ENCODE assay signal across 9 cellular contexts in genomic region chr21:36079671-36080070, GRCh38. TPM values are rescaled to one million over a fixed set of nuclear protein-coding genes. Genes with fewer than 3 reads are reported as not detected.
DNase-seq lines count a peak whose midpoint lies in the region; ATAC-seq, FAIRE-seq and TF ChIP-seq lines count a peak whose summit lies in the region.
"Had no signal": no experiment of that assay in that cellular context is flagged by ENCODE, and none has a peak within 500 bp of the region (broad histone marks: within the 10 kb centered on the region; RNA-seq: fewer than 3 reads in every experiment).

No MANE protein-coding gene starts in this region.

- intact Hi-C loops in HepG2 (cut with micrococcal nuclease; ENCODE audit: unreplicated experiment), result no loop called here

- peaks cover 23% of the 10 kb centered on the region for H3F3A ChIP-seq in MM.1S (ENCODE audit: insufficient read depth, low read length)

- peaks cover 51% of the 10 kb centered on the region for H3K4me1 Mint-ChIP-seq in activated naive CD4-positive, alpha-beta T cell treated with anti-CD3 and anti-CD28 coated beads, Interleukin-2, amount 10 ng/mL, durations not matched to agents 7 days and 5 days
- H3K4me1 Mint-ChIP-seq in activated CD8-positive, alpha-beta T cell treated with anti-CD3 and anti-CD28 coated beads, Interleukin-2, amount 10 ng/mL, durations not matched to agents 7 days and 5 days (ENCODE audit: low read depth), result peaks cover 44% of the 10 kb centered on the region

- in situ Hi-C loops in HepG2 (cut with HindIII; ENCODE audit: extremely low pct_ligation_motif_present, low pct_unique_long_range_greater_than_20kb), result no loop called here

- no peaks in the 10 kb centered on the region for H3K9me3 Mint-ChIP-seq in activated naive CD4-positive, alpha-beta T cell treated with anti-CD3 and anti-CD28 coated beads, Interleukin-2, amount 10 ng/mL, durations not matched to agents 7 days and 5 days
- peaks cover 11% of the 10 kb centered on the region for H3K9me3 Mint-ChIP-seq in activated CD8-positive, alpha-beta T cell treated with anti-CD3 and anti-CD28 coated beads, Interleukin-2, amount 10 ng/mL, durations not matched to agents 7 days and 5 days (ENCODE audit: insufficient read depth)

- peak overlapping the region; percentile 58; the same call in 1 of the 2 replicates for H3K9ac ChIP-seq in HepG2 (ENCODE audit: insufficient read depth, low read depth, low read length)
- H3K9ac ChIP-seq in MM.1S (ENCODE audit: low read length), result no peak overlapping the region

- H3K9me2 ChIP-seq in MM.1S (replicated peaks; ENCODE audit: insufficient read depth, low read length), result no peaks in the 10 kb centered on the region

- 62% methylated on average over 8 of the region's 8 CpGs for WGBS in HepG2 (ENCODE audit: low lambda C conversion rate)
- 85% methylated on average over 8 of the region's 8 CpGs for WGBS in suprapubic skin

- H2AFZ ChIP-seq in HepG2 (ENCODE audit: low read length) (peak overlapping the region; percentile 85), MM.1S (ENCODE audit: low read length) (no peak overlapping the region)

- peak overlapping the region; percentile 74 for H3K4me3 Mint-ChIP-seq in activated naive CD4-positive, alpha-beta T cell treated with anti-CD3 and anti-CD28 coated beads, Interleukin-2, amount 10 ng/mL, durations not matched to agents 7 days and 5 days
- peak overlapping the region; percentile 73 for H3K4me3 Mint-ChIP-seq in activated CD8-positive, alpha-beta T cell treated with anti-CD3 and anti-CD28 coated beads, Interleukin-2, amount 10 ng/mL, durations not matched to agents 7 days and 5 days

- no peak for TF ChIP-seq RAD21 in HepG2 (CRISPR knock-in tag; IDR thresholded peaks at IDR 0.05)

- no peak for TF ChIP-seq EP300 in HepG2 (IDR thresholded peaks at IDR 0.05; ENCODE audit: low read depth in 2 of 2, low read length in 2 of 2)
- TF ChIP-seq EP300 in HepG2 (CRISPR knock-in tag; IDR thresholded peaks at IDR 0.05; ENCODE audit: borderline replicate concordance), result no peak
- no peak for TF ChIP-seq EP300 in suprapubic skin (IDR thresholded peaks at IDR 0.05)

- H3K36me3 ChIP-seq in HepG2 (replicated peaks in 1 of 2; ENCODE audit: control insufficient read depth in 1 of 2, insufficient read depth in 2 of 2, low read length in 2 of 2) (no peaks in the 10 kb centered on the region), suprapubic skin (no peaks in the 10 kb centered on the region), MM.1S (replicated peaks; ENCODE audit: insufficient read depth, low read length) (no peaks in the 10 kb centered on the region)

- ATAC-seq in activated CD8-positive, alpha-beta T cell treated with anti-CD3 and anti-CD28 coated beads, Interleukin-2, amount 10 ng/mL, durations not matched to agents 7 days and 5 days, result no peak
- no peak for ATAC-seq in HepG2

- H4K20me1 ChIP-seq in HepG2 (ENCODE audit: insufficient read depth, low read length) (no peaks in the 10 kb centered on the region), MM.1S (ENCODE audit: insufficient read depth, low read length) (no peaks in the 10 kb centered on the region)

- H3K9me3 ChIP-seq in HepG2 (ENCODE audit: low read length) (no peaks in the 10 kb centered on the region), suprapubic skin (no peaks in the 10 kb centered on the region), MM.1S (replicated peaks; ENCODE audit: insufficient read depth, low read length) (no peaks in the 10 kb centered on the region)

- CTCF ChIA-PET in activated naive CD4-positive, alpha-beta T cell treated with anti-CD3 and anti-CD28 coated beads, Interleukin-2, amount 10 ng/mL, durations not matched to agents 7 days and 5 days (lab: Charles Lee), result interaction anchor here (0.8 to 2.0 kb wide), 3 partner anchors 9 to 33 kb away, joined by 4 to 6 read pairs (median 5); no protein-coding TSS in a partner anchor
- CTCF ChIA-PET in activated CD8-positive, alpha-beta T cell treated with anti-CD3 and anti-CD28 coated beads, Interleukin-2, amount 10 ng/mL, durations not matched to agents 7 days and 5 days (lab: Charles Lee), result interaction anchor here (0.9 to 1.4 kb wide), 3 partner anchors 10 to 21 kb away, joined by 4 to 8 read pairs (median 6); partner anchors contain the start of gene CBR1
- CTCF ChIA-PET in HepG2 (lab: Yijun Ruan, JAX; ENCODE audit: low intra/inter-chr PET ratio, low total read pairs), result no interaction called here

- no peak overlapping the region for H3K27ac ChIP-seq in HepG2 (ENCODE audit: extremely low read length, insufficient read depth, low read length)
- peak overlapping the region; percentile 70 for H3K27ac ChIP-seq in suprapubic skin
- H3K27ac ChIP-seq in MM.1S (ENCODE audit: low read length), result no peak overlapping the region

- no peak for TF ChIP-seq CTCF in HepG2 (CRISPR knock-in tag; IDR thresholded peaks at IDR 0.05)
- no peak for TF ChIP-seq CTCF in suprapubic skin (IDR thresholded peaks at IDR 0.05)
- no peak for TF ChIP-seq CTCF in MM.1S (IDR thresholded peaks at IDR 0.05; ENCODE audit: low read length)

- TF ChIP-seq POLR2A in HepG2 (IDR thresholded peaks at IDR 0.05; ENCODE audit: insufficient read depth in 1 of 2, low read depth in 2 of 2, low read length in 2 of 2) (no peak), suprapubic skin (IDR thresholded peaks at IDR 0.05) (no peak)

- H3K27me3 ChIP-seq in HepG2 (ENCODE audit: control insufficient read depth in 1 of 2, insufficient read depth in 2 of 2, low read length in 2 of 2) (no peaks in the 10 kb centered on the region; a peak in 1 of 5 replicates), suprapubic skin (no peaks in the 10 kb centered on the region), MM.1S (replicated peaks; ENCODE audit: insufficient read depth, low read length) (no peaks in the 10 kb centered on the region)

- peaks cover 11% of the 10 kb centered on the region for H3K36me3 Mint-ChIP-seq in activated naive CD4-positive, alpha-beta T cell treated with anti-CD3 and anti-CD28 coated beads, Interleukin-2, amount 10 ng/mL, durations not matched to agents 7 days and 5 days
- peaks cover 17% of the 10 kb centered on the region for H3K36me3 Mint-ChIP-seq in activated CD8-positive, alpha-beta T cell treated with anti-CD3 and anti-CD28 coated beads, Interleukin-2, amount 10 ng/mL, durations not matched to agents 7 days and 5 days (ENCODE audit: low read depth)

- no peaks in the 10 kb centered on the region for H3K27me3 Mint-ChIP-seq in activated naive CD4-positive, alpha-beta T cell treated with anti-CD3 and anti-CD28 coated beads, Interleukin-2, amount 10 ng/mL, durations not matched to agents 7 days and 5 days
- no peaks in the 10 kb centered on the region for H3K27me3 Mint-ChIP-seq in activated CD8-positive, alpha-beta T cell treated with anti-CD3 and anti-CD28 coated beads, Interleukin-2, amount 10 ng/mL, durations not matched to agents 7 days and 5 days (ENCODE audit: low read depth)

- H3K27ac Mint-ChIP-seq in activated naive CD4-positive, alpha-beta T cell treated with anti-CD3 and anti-CD28 coated beads, Interleukin-2, amount 10 ng/mL, durations not matched to agents 7 days and 5 days, result peak overlapping the region; percentile 99
- H3K27ac Mint-ChIP-seq in activated CD8-positive, alpha-beta T cell treated with anti-CD3 and anti-CD28 coated beads, Interleukin-2, amount 10 ng/mL, durations not matched to agents 7 days and 5 days, result peak overlapping the region; percentile 96

- H3K4me3 ChIP-seq in HepG2 (replicated peaks in 1 of 3; ENCODE audit: insufficient read depth in 1 of 3, low read depth in 2 of 3, low read length in 3 of 3) (peak overlapping the region; percentile 17 to 62 (median 60); a peak in 2 of 6 replicates), suprapubic skin (no peak overlapping the region), MM.1S (ENCODE audit: low read length) (no peak overlapping the region)

- H3K79me2 ChIP-seq in HepG2 (ENCODE audit: insufficient read depth, low read length), result no peaks in the 10 kb centered on the region
- no peaks in the 10 kb centered on the region for H3K79me2 ChIP-seq in MM.1S (ENCODE audit: low read length)

- POLR2A ChIA-PET in activated CD8-positive, alpha-beta T cell treated with anti-CD3 and anti-CD28 coated beads, Interleukin-2, amount 10 ng/mL, durations not matched to agents 7 days and 5 days (lab: Charles Lee), result no interaction called here
- POLR2A ChIA-PET in HepG2 (lab: Yijun Ruan, JAX), result interaction anchor here (2.1 kb wide), 1 partner anchor 20 kb away, joined by 7 read pairs; the partner anchor contains the start of gene SETD4

- FAIRE-seq in HepG2 (lab: Jason Lieb, UNC), result no peak
- FAIRE-seq: RCC 7860 had no signal

- peaks cover 17% of the 10 kb centered on the region for H3K4me1 ChIP-seq in HepG2 (ENCODE audit: insufficient read depth, low read length)
- H3K4me1 ChIP-seq in suprapubic skin, result peaks cover 44% of the 10 kb centered on the region
- H3K4me1 ChIP-seq in MM.1S (ENCODE audit: low read length), result peaks cover 33% of the 10 kb centered on the region

- no TSS peak for BruUV-seq in HepG2 (replicated peaks; lab: Mats Ljungman, UMichigan)

- DNase-seq in activated naive CD4-positive, alpha-beta T cell treated with anti-CD3 and anti-CD28 coated beads, Interleukin-2, amount 10 ng/mL, durations not matched to agents 7 days and 5 days, result no peak
- DNase-seq in activated naive CD4-positive, alpha-beta T cell (lab: John Stamatoyannopoulos, UW), result no peak
- no peak for DNase-seq in activated CD8-positive, alpha-beta T cell treated with anti-CD3 and anti-CD28 coated beads, Interleukin-2, amount 10 ng/mL, durations not matched to agents 7 days and 5 days
- no peak for DNase-seq in HepG2 (ENCODE audit: low spot score)
- DNase-seq in suprapubic skin (ENCODE audit: low spot score in 2 of 2), result no peak
- DNase-seq in hepatic stellate cell (ENCODE audit: low spot score), result no peak
- no peak for DNase-seq in MM.1S
- no peak for DNase-seq in AML-193 (lab: John Stamatoyannopoulos, UW)

- H3K4me2 ChIP-seq in HepG2 (ENCODE audit: low read depth, low read length), result peak overlapping the region; percentile 86
- no peak overlapping the region for H3K4me2 ChIP-seq in MM.1S (ENCODE audit: low read depth, low read length)

RNA-seq across cellular contexts. Expression of gene CBR1, which starts 9.8 kb away (rescaled TPM):
- total RNA-seq in activated CD8-positive, alpha-beta T cell treated with anti-CD3 and anti-CD28 coated beads, Interleukin-2, amount 10 ng/mL, durations not matched to agents 7 days and 5 days, result 10 to 100 TPM; 54.1 to 62.3 TPM
- total RNA-seq in HepG2 (2016; rRNA removed; fragmentation: Illumina TruSeq; extraction: Trizol) (38.7 and 45.6 TPM in 2 replicates), suprapubic skin (100 to 1,000 TPM; 205 to 450 (median 302) TPM)
- total RNA-seq in HepG2 (2016; cell fraction: cytosol; rRNA removed; fragmentation: Illumina TruSeq; extraction: Trizol; ENCODE audit: low read depth), result 7.9 and 8.1 TPM in 2 replicates
- total RNA-seq in HepG2 (2016; cell fraction: insoluble cytoplasmic fraction; rRNA removed; fragmentation: Illumina TruSeq; extraction: Trizol), result 38.5 and 46.8 TPM in 2 replicates
- 14.5 and 17.4 TPM in 2 replicates for total RNA-seq in HepG2 (2016; cell fraction: membrane; rRNA removed; fragmentation: Illumina TruSeq; extraction: Trizol)
- total RNA-seq in HepG2 (2016; cell fraction: nucleus; rRNA removed; fragmentation: Illumina TruSeq; extraction: Trizol), result 15.4 and 15.7 TPM in 2 replicates
- polyA plus RNA-seq in HepG2 (2011; rRNA removed), result 33.7 and 40.2 TPM in 2 replicates
- 42.7 and 71.0 TPM in 2 replicates for polyA plus RNA-seq in HepG2 (2011; cell fraction: cytosol; rRNA removed)
- polyA plus RNA-seq in HepG2 (2011; cell fraction: nucleus; rRNA removed), result 26.4 and 32.1 TPM in 2 replicates
- polyA plus RNA-seq in HepG2 (2012), result 30.4 and 32.9 TPM in 2 replicates
- polyA plus RNA-seq in HepG2 (2016; cell fraction: cytosol; fragmentation: Illumina TruSeq; extraction: Trizol; ENCODE audit: low read depth), result 7.7 and 9.2 TPM in 2 replicates
- 51.8 and 57.6 TPM in 2 replicates for polyA plus RNA-seq in HepG2 (2016; cell fraction: insoluble cytoplasmic fraction; fragmentation: Illumina TruSeq; extraction: Trizol; ENCODE audit: low read depth)
- 11.5 and 12.6 TPM in 2 replicates for polyA plus RNA-seq in HepG2 (2016; cell fraction: membrane; fragmentation: Illumina TruSeq; extraction: Trizol; ENCODE audit: low read depth)
- 23.3 and 28.1 TPM in 2 replicates for polyA plus RNA-seq in HepG2 (2016; cell fraction: nucleus; fragmentation: Illumina TruSeq; extraction: Trizol; ENCODE audit: insufficient read depth, low read depth)
- 72.8 and 83.4 TPM in 2 replicates for polyA minus RNA-seq in HepG2 (2011; rRNA and poly(A)+ RNA removed; ENCODE audit: low replicate concordance)
- polyA minus RNA-seq in HepG2 (2011; cell fraction: cytosol; rRNA and poly(A)+ RNA removed), result 23.7 and 30.8 TPM in 2 replicates
- 4.5 and 7.2 TPM in 2 replicates for polyA minus RNA-seq in HepG2 (2011; cell fraction: nucleus; rRNA and poly(A)+ RNA removed)

RNA-seq across cellular contexts. Expression of gene SETD4, which starts 19.3 kb away (rescaled TPM):
- total RNA-seq in activated CD8-positive, alpha-beta T cell treated with anti-CD3 and anti-CD28 coated beads, Interleukin-2, amount 10 ng/mL, durations not matched to agents 7 days and 5 days, result 10 to 100 TPM; 19.8 to 22.3 TPM
- 11.9 and 14.4 TPM in 2 replicates for total RNA-seq in HepG2 (2016; rRNA removed; fragmentation: Illumina TruSeq; extraction: Trizol)
- total RNA-seq in HepG2 (2016; cell fraction: cytosol; rRNA removed; fragmentation: Illumina TruSeq; extraction: Trizol; ENCODE audit: low read depth), result 2.4 and 3.7 TPM in 2 replicates
- total RNA-seq in HepG2 (2016; cell fraction: insoluble cytoplasmic fraction; rRNA removed; fragmentation: Illumina TruSeq; extraction: Trizol), result 12.5 and 15.3 TPM in 2 replicates
- total RNA-seq in HepG2 (2016; cell fraction: membrane; rRNA removed; fragmentation: Illumina TruSeq; extraction: Trizol), result 4.4 and 6.1 TPM in 2 replicates
- total RNA-seq in HepG2 (2016; cell fraction: nucleus; rRNA removed; fragmentation: Illumina TruSeq; extraction: Trizol), result 26.3 and 27.5 TPM in 2 replicates
- polyA plus RNA-seq in HepG2 (2011; rRNA removed), result 7.1 and 8.4 TPM in 2 replicates
- polyA plus RNA-seq in HepG2 (2011; cell fraction: cytosol; rRNA removed), result 4.4 and 5.1 TPM in 2 replicates
- polyA plus RNA-seq in HepG2 (2011; cell fraction: nucleus; rRNA removed), result 17.7 and 21.1 TPM in 2 replicates
- 6.2 and 8.6 TPM in 2 replicates for polyA plus RNA-seq in HepG2 (2012)
- polyA plus RNA-seq in HepG2 (2016; cell fraction: cytosol; fragmentation: Illumina TruSeq; extraction: Trizol; ENCODE audit: low read depth), result 1.3 and 1.5 TPM in 2 replicates
- 10.0 and 10.5 TPM in 2 replicates for polyA plus RNA-seq in HepG2 (2016; cell fraction: insoluble cytoplasmic fraction; fragmentation: Illumina TruSeq; extraction: Trizol; ENCODE audit: low read depth)
- polyA plus RNA-seq in HepG2 (2016; cell fraction: membrane; fragmentation: Illumina TruSeq; extraction: Trizol; ENCODE audit: low read depth), result 1.8 and 2.8 TPM in 2 replicates
- 37.4 and 44.2 TPM in 2 replicates for polyA plus RNA-seq in HepG2 (2016; cell fraction: nucleus; fragmentation: Illumina TruSeq; extraction: Trizol; ENCODE audit: insufficient read depth, low read depth)
- 12.9 and 17.6 TPM in 2 replicates for polyA minus RNA-seq in HepG2 (2011; rRNA and poly(A)+ RNA removed; ENCODE audit: low replicate concordance)
- 2.7 and 5.1 TPM in 2 replicates for polyA minus RNA-seq in HepG2 (2011; cell fraction: cytosol; rRNA and poly(A)+ RNA removed)
- 24.9 and 25.4 TPM in 2 replicates for polyA minus RNA-seq in HepG2 (2011; cell fraction: nucleus; rRNA and poly(A)+ RNA removed)
- 10 to 100 TPM; 20.8 to 80.9 (median 26.5) TPM for total RNA-seq in suprapubic skin

RNA-seq across cellular contexts. Expression of gene CBR3, which starts 55.2 kb away (rescaled TPM):
- 10 to 100 TPM; 29.6 to 32.3 TPM for total RNA-seq in activated CD8-positive, alpha-beta T cell treated with anti-CD3 and anti-CD28 coated beads, Interleukin-2, amount 10 ng/mL, durations not matched to agents 7 days and 5 days
- total RNA-seq in HepG2 (2016; rRNA removed; fragmentation: Illumina TruSeq; extraction: Trizol) (not detected in 2 replicates), suprapubic skin (10 to 100 TPM; 24.9 to 45.2 (median 32.0) TPM)
- not detected in 2 replicates for total RNA-seq in HepG2 (2016; cell fraction: cytosol; rRNA removed; fragmentation: Illumina TruSeq; extraction: Trizol; ENCODE audit: low read depth)
- total RNA-seq in HepG2 (2016; cell fraction: insoluble cytoplasmic fraction; rRNA removed; fragmentation: Illumina TruSeq; extraction: Trizol), result not detected in 2 replicates
- not detected in 2 replicates for total RNA-seq in HepG2 (2016; cell fraction: membrane; rRNA removed; fragmentation: Illumina TruSeq; extraction: Trizol)
- total RNA-seq in HepG2 (2016; cell fraction: nucleus; rRNA removed; fragmentation: Illumina TruSeq; extraction: Trizol), result not detected in 2 replicates
- polyA plus RNA-seq in HepG2 (2011; rRNA removed), result not detected in 2 replicates
- not detected in 2 replicates for polyA plus RNA-seq in HepG2 (2011; cell fraction: cytosol; rRNA removed)
- polyA plus RNA-seq in HepG2 (2011; cell fraction: nucleus; rRNA removed), result 0.14 TPM in 1 of 2 replicates, not detected in the other
- not detected in 2 replicates for polyA plus RNA-seq in HepG2 (2012)
- polyA plus RNA-seq in HepG2 (2016; cell fraction: cytosol; fragmentation: Illumina TruSeq; extraction: Trizol; ENCODE audit: low read depth), result not detected in 2 replicates
- not detected in 2 replicates for polyA plus RNA-seq in HepG2 (2016; cell fraction: insoluble cytoplasmic fraction; fragmentation: Illumina TruSeq; extraction: Trizol; ENCODE audit: low read depth)
- not detected in 2 replicates for polyA plus RNA-seq in HepG2 (2016; cell fraction: membrane; fragmentation: Illumina TruSeq; extraction: Trizol; ENCODE audit: low read depth)
- polyA plus RNA-seq in HepG2 (2016; cell fraction: nucleus; fragmentation: Illumina TruSeq; extraction: Trizol; ENCODE audit: insufficient read depth, low read depth), result not detected in 2 replicates
- polyA minus RNA-seq in HepG2 (2011; rRNA and poly(A)+ RNA removed; ENCODE audit: low replicate concordance), result 2.9 TPM in 1 of 2 replicates, not detected in the other
- polyA minus RNA-seq in HepG2 (2011; cell fraction: cytosol; rRNA and poly(A)+ RNA removed), result not detected in 2 replicates
- not detected in 2 replicates for polyA minus RNA-seq in HepG2 (2011; cell fraction: nucleus; rRNA and poly(A)+ RNA removed)

Comparison
In these comparisons a context has a peak if more than half of its experiments do, and no peak if none do; other contexts are left out.
1. H3K4me3 ChIP-seq: peak in HepG2 (3 of 3); none in suprapubic skin (single experiment) and MM.1S (single experiment).
2. RNA of gene CBR3, which starts 55.2 kb away (total RNA-seq): 24.9 to 45.2 TPM in suprapubic skin and 29.6 to 32.3 TPM in activated CD8-positive, alpha-beta T cell treated with anti-CD3 and anti-CD28 coated beads, Interleukin-2, amount 10 ng/mL, durations not matched to agents 7 days and 5 days; not detected in HepG2; every median in the first group is over 10 times any median in the second.